9 cellular contexts compared by ENCODE assay signal in genomic region chr22:46043339-46043738, GRCh38.
A peak's percentile ranks its signal among the peaks of the same experiment; 100 is the strongest.
DNase-seq lines count a peak whose midpoint lies in the region; ATAC-seq, FAIRE-seq and TF ChIP-seq lines count a peak whose summit lies in the region.
"Had no signal": no experiment of that assay in that cellular context is flagged by ENCODE, and none has a peak within 500 bp of the region (broad histone marks: within the 10 kb centered on the region; RNA-seq: fewer than 3 reads in every experiment).

No MANE protein-coding gene starts in this region.

- H3K27me3 Mint-ChIP-seq in activated CD4-positive, alpha-beta T cell treated with anti-CD3 and anti-CD28 coated beads for 36 hours, result no peaks in the 10 kb centered on the region

- no peak for TF ChIP-seq CTCF in ascending aorta (IDR thresholded peaks at IDR 0.05)
- no peak for TF ChIP-seq CTCF in right lobe of liver (IDR thresholded peaks at IDR 0.05)
- no peak for TF ChIP-seq CTCF in suprapubic skin (IDR thresholded peaks at IDR 0.05)

- peaks cover 17% of the 10 kb centered on the region for H3K4me1 Mint-ChIP-seq in activated CD4-positive, alpha-beta T cell treated with anti-CD3 and anti-CD28 coated beads for 36 hours

- no peak for TF ChIP-seq EP300 in suprapubic skin (IDR thresholded peaks at IDR 0.05)

- H3K36me3 ChIP-seq in ascending aorta (no peaks in the 10 kb centered on the region), right lobe of liver (no peaks in the 10 kb centered on the region), suprapubic skin (no peaks in the 10 kb centered on the region)

- H3K4me1 ChIP-seq in ascending aorta (peaks cover 24 to 46% of the 10 kb centered on the region in 2 donors), right lobe of liver (peaks cover 0 to 34% (median 18%) of the 10 kb centered on the region in 4 donors), suprapubic skin (peaks cover 91% of the 10 kb centered on the region)

- H3K4me3 ChIP-seq in ascending aorta, result peak overlapping the region; percentile 72 to 83
- H3K4me3 ChIP-seq in right lobe of liver, result peak overlapping the region; percentile 52 to 66 (median 60)
- H3K4me3 ChIP-seq in suprapubic skin, result peak overlapping the region; percentile 69
- H3K4me3 ChIP-seq: K562 had no signal

- peak overlapping the region; percentile 76 for H3K4me3 Mint-ChIP-seq in activated CD4-positive, alpha-beta T cell treated with anti-CD3 and anti-CD28 coated beads for 36 hours

- H3K27ac Mint-ChIP-seq in activated CD4-positive, alpha-beta T cell treated with anti-CD3 and anti-CD28 coated beads for 36 hours, result peak overlapping the region; percentile 85

- H3K27ac ChIP-seq in ascending aorta, result peak overlapping the region; percentile 97 to 98
- H3K27ac ChIP-seq in right lobe of liver, result peak overlapping the region; percentile 84 to 94 (median 89)
- H3K27ac ChIP-seq in suprapubic skin, result peak overlapping the region; percentile 98

- no peaks in the 10 kb centered on the region for H3K9me3 ChIP-seq in ascending aorta
- no peaks in the 10 kb centered on the region for H3K9me3 ChIP-seq in right lobe of liver
- H3K9me3 ChIP-seq in suprapubic skin, result no peaks in the 10 kb centered on the region

- POLR2A ChIA-PET in activated CD4-positive, alpha-beta T cell treated with anti-CD3 and anti-CD28 coated beads for 36 hours (lab: Charles Lee), result interaction anchor here (1.4 kb wide), 1 partner anchor 10 kb away, joined by 3 read pairs; no protein-coding TSS in a partner anchor

- H3K27me3 ChIP-seq in ascending aorta (no peaks in the 10 kb centered on the region), right lobe of liver (no peaks in the 10 kb centered on the region), suprapubic skin (no peaks in the 10 kb centered on the region)

- no peaks in the 10 kb centered on the region for H3K9me3 Mint-ChIP-seq in activated CD4-positive, alpha-beta T cell treated with anti-CD3 and anti-CD28 coated beads for 36 hours (ENCODE audit: low read depth)

- CTCF ChIA-PET in activated CD4-positive, alpha-beta T cell treated with anti-CD3 and anti-CD28 coated beads for 36 hours (lab: Charles Lee), result interaction anchor here (0.6 kb wide), 1 partner anchor 14 kb away, joined by 4 read pairs; no protein-coding TSS in a partner anchor

- no peak for FAIRE-seq in RCC 7860 (lab: Jason Lieb, UNC)
- FAIRE-seq: K562 had no signal

- peak; percentile 3 for DNase-seq in activated CD4-positive, alpha-beta T cell treated with anti-CD3 and anti-CD28 coated beads for 36 hours
- no peak for DNase-seq in activated CD4-positive, alpha-beta T cell treated with anti-CD3 and anti-CD28 coated beads for 48 hours
- DNase-seq in ascending aorta (ENCODE audit: low spot score in 2 of 2), result peak; percentile 5 to 45
- peak in 2 of 3 donors; percentile 27 to 45 for DNase-seq in right lobe of liver
- peak; percentile 56 to 76 for DNase-seq in suprapubic skin (ENCODE audit: low spot score in 2 of 2)
- DNase-seq in RCC 7860 (ENCODE audit: low spot score), result no peak
- DNase-seq in stimulated activated naive CD4-positive, alpha-beta T cell (lab: John Stamatoyannopoulos, UW), result no peak

- TF ChIP-seq POLR2A in right lobe of liver (IDR thresholded peaks at IDR 0.05) (no peak), suprapubic skin (IDR thresholded peaks at IDR 0.05) (no peak)

- ATAC-seq in activated CD4-positive, alpha-beta T cell treated with anti-CD3 and anti-CD28 coated beads for 36 hours, result no peak
- ATAC-seq in right lobe of liver, result no peak
- ATAC-seq in GM18517 (IDR thresholded peaks at IDR 0.05; ENCODE audit: unreplicated experiment), result no peak
- ATAC-seq: K562 had no signal

- H3K36me3 Mint-ChIP-seq in activated CD4-positive, alpha-beta T cell treated with anti-CD3 and anti-CD28 coated beads for 36 hours (ENCODE audit: low read depth), result no peaks in the 10 kb centered on the region

- intact Hi-C loops in activated CD4-positive, alpha-beta T cell treated with anti-CD3 and anti-CD28 coated beads for 36 hours (cut with DNase I, micrococcal nuclease), result no loop called here
- intact Hi-C loops in ascending aorta (cut with DNase I) (no loop called here), right lobe of liver (cut with DNase I) (no loop called here)

- WGBS in right lobe of liver (ENCODE audit: insufficient coverage, low coverage, low lambda C conversion rate, missing lambda C conversion rate), result 78% methylated on average over 5 of the region's 7 CpGs
- 36% methylated on average over 7 of the region's 7 CpGs for WGBS in suprapubic skin

Comparison
In these comparisons a context has a peak if more than half of its experiments do, and no peak if none do; other contexts are left out.
1. DNase-seq: peak in activated CD4-positive, alpha-beta T cell treated with anti-CD3 and anti-CD28 coated beads for 36 hours (single experiment), ascending aorta (2 of 2), right lobe of liver (2 of 3) and suprapubic skin (2 of 2); none in activated CD4-positive, alpha-beta T cell treated with anti-CD3 and anti-CD28 coated beads for 48 hours (single experiment), RCC 7860 (single experiment) and stimulated activated naive CD4-positive, alpha-beta T cell (0 of 6).
2. Peak in every context shown above with its lines, with median percentiles within 50 percentile points of each other: H3K27ac ChIP-seq and H3K4me3 ChIP-seq.